ENCODE assay signal across 21 cellular contexts in genomic region chr16:56330476-56330875, GRCh38.
A peak's percentile ranks its signal among the peaks of the same experiment; 100 is the strongest.
DNase-seq lines count a peak whose midpoint lies in the region; ATAC-seq and TF ChIP-seq lines count a peak whose summit lies in the region.
"Had no signal": no experiment of that assay in that cellular context is flagged by ENCODE, and none has a peak within 500 bp of the region (broad histone marks: within the 10 kb centered on the region; RNA-seq: fewer than 3 reads in every experiment).

No MANE protein-coding gene starts in this region.

- no peaks in the 10 kb centered on the region for H3K27me3 Mint-ChIP-seq in T-helper 17 cell
- no peaks in the 10 kb centered on the region for H3K27me3 Mint-ChIP-seq in stimulated activated memory B cell treated with anti-CD40 and anti-IgM and Interleukin-4, amounts not matched to agents 10 μg/mL and 1 μg/mL and 100 μg/mL, for 72 hours
- no peaks in the 10 kb centered on the region for H3K27me3 Mint-ChIP-seq in activated T-helper 1 cell treated with anti-CD3 and anti-CD28 coated beads, Interleukin-12 subunit alpha, Interleukin-12 subunit beta, Interleukin-2, Interleukin-4 antibody, amounts not matched to agents 30 ng/mL and 10 ng/mL and 1 ng/mL, durations not matched to agents 14 hours and 24 hours and 36 hours (ENCODE audit: insufficient read depth)
- H3K27me3 Mint-ChIP-seq in activated naive CD4-positive, alpha-beta T cell treated with anti-CD3 and anti-CD28 coated beads, Interleukin-2, amount 10 ng/mL, durations not matched to agents 7 days and 5 days: no peaks in the 10 kb centered on the region
- H3K27me3 Mint-ChIP-seq: B cell; CD4-positive, alpha-beta T cell had no signal

- no peaks in the 10 kb centered on the region for H3K27me3 ChIP-seq in BLaER1 treated with 17β-estradiol and CSF1 and Interleukin-3, amounts not matched to agents 10 nM and 100 nM
- H3K27me3 ChIP-seq: SJSA1 had no signal

- TF ChIP-seq CTCF in epithelial cell of esophagus (IDR thresholded peaks at IDR 0.05; ENCODE audit: insufficient read depth, low read depth, low read length, missing control alignments): no peak

- H3K4me3 Mint-ChIP-seq in T-helper 17 cell: no peak overlapping the region
- no peak overlapping the region for H3K4me3 Mint-ChIP-seq in stimulated activated memory B cell treated with anti-CD40 and anti-IgM and Interleukin-4, amounts not matched to agents 10 μg/mL and 1 μg/mL and 100 μg/mL, for 72 hours
- no peak overlapping the region for H3K4me3 Mint-ChIP-seq in activated T-helper 1 cell treated with anti-CD3 and anti-CD28 coated beads, Interleukin-12 subunit alpha, Interleukin-12 subunit beta, Interleukin-2, Interleukin-4 antibody, amounts not matched to agents 30 ng/mL and 10 ng/mL and 1 ng/mL, durations not matched to agents 14 hours and 24 hours and 36 hours
- H3K4me3 Mint-ChIP-seq in activated naive CD4-positive, alpha-beta T cell treated with anti-CD3 and anti-CD28 coated beads, Interleukin-2, amount 10 ng/mL, durations not matched to agents 7 days and 5 days: no peak overlapping the region
- H3K4me3 Mint-ChIP-seq: B cell; CD4-positive, alpha-beta T cell; GM23338 had no signal

- H3K4me1 ChIP-seq in BLaER1 treated with 17β-estradiol and CSF1 and Interleukin-3, amounts not matched to agents 10 nM and 100 nM: peaks cover 21 to 69% (median 57%) of the 10 kb centered on the region in 10 experiments
- H3K4me1 ChIP-seq: Caco-2, SJSA1 had no signal

- no peak for ATAC-seq in T-helper 17 cell
- ATAC-seq in stimulated activated memory B cell treated with anti-CD40 and anti-IgM and Interleukin-4, amounts not matched to agents 10 μg/mL and 1 μg/mL and 100 μg/mL, for 72 hours: no peak
- ATAC-seq in Right ventricle myocardium superior (ENCODE audit: poor library complexity): no peak
- ATAC-seq: GM12878, GM23338 had no signal

- no peaks in the 10 kb centered on the region for H3K36me3 ChIP-seq in BLaER1 treated with 17β-estradiol and CSF1 and Interleukin-3, amounts not matched to agents 10 nM and 100 nM
- H3K36me3 ChIP-seq: SJSA1 had no signal

- CTCF ChIA-PET in activated naive CD4-positive, alpha-beta T cell treated with anti-CD3 and anti-CD28 coated beads, Interleukin-2, amount 10 ng/mL, durations not matched to agents 7 days and 5 days (lab: Charles Lee): no interaction called here

- H3K4me2 ChIP-seq in BLaER1 treated with 17β-estradiol and CSF1 and Interleukin-3, amounts not matched to agents 10 nM and 100 nM: peak overlapping the region in 10 of 11 experiments; percentile 11 to 78 (median 68); a peak in 17 of 22 replicates
- H3K4me2 ChIP-seq: GM23338 had no signal

- H4K20me1 ChIP-seq in BLaER1 treated with 17β-estradiol and CSF1 and Interleukin-3, amounts not matched to agents 10 nM and 100 nM: peaks cover 0 to 6% (median 0%) of the 10 kb centered on the region in 11 experiments; a peak in 1 of 22 replicates

- no peak for DNase-seq in T-helper 17 cell
- DNase-seq in epithelial cell of esophagus (ENCODE audit: low read depth): peak; percentile 68
- DNase-seq in activated T-helper 1 cell treated with anti-CD3 and anti-CD28 coated beads, Interleukin-12 subunit alpha, Interleukin-12 subunit beta, Interleukin-2, Interleukin-4 antibody, amounts not matched to agents 30 ng/mL and 10 ng/mL and 1 ng/mL, durations not matched to agents 14 hours and 24 hours and 36 hours (ENCODE audit: low spot score): no peak
- no peak for DNase-seq in Right ventricle myocardium superior
- DNase-seq in activated naive CD4-positive, alpha-beta T cell treated with anti-CD3 and anti-CD28 coated beads, Interleukin-2, amount 10 ng/mL, durations not matched to agents 7 days and 5 days: no peak
- no peak for DNase-seq in GM19238 (ENCODE audit: insufficient read length, low spot score)
- DNase-seq: 8988T; Caco-2; CD4-positive, alpha-beta T cell; HCEC 1CT; NCI-H1105 treated with DMSO at 0.1 percent for 48 hours; NCI-H1694 treated with DMSO at 0.1 percent for 48 hours; NCI-H2107; NCI-H510A treated with DMSO at 0.1 percent for 48 hours; NCI-H774 had no signal

- peaks cover 3% of the 10 kb centered on the region for H3K36me3 Mint-ChIP-seq in T-helper 17 cell (ENCODE audit: low read depth)
- no peaks in the 10 kb centered on the region for H3K36me3 Mint-ChIP-seq in stimulated activated memory B cell treated with anti-CD40 and anti-IgM and Interleukin-4, amounts not matched to agents 10 μg/mL and 1 μg/mL and 100 μg/mL, for 72 hours
- no peaks in the 10 kb centered on the region for H3K36me3 Mint-ChIP-seq in activated T-helper 1 cell treated with anti-CD3 and anti-CD28 coated beads, Interleukin-12 subunit alpha, Interleukin-12 subunit beta, Interleukin-2, Interleukin-4 antibody, amounts not matched to agents 30 ng/mL and 10 ng/mL and 1 ng/mL, durations not matched to agents 14 hours and 24 hours and 36 hours (ENCODE audit: low read depth)
- no peaks in the 10 kb centered on the region for H3K36me3 Mint-ChIP-seq in activated naive CD4-positive, alpha-beta T cell treated with anti-CD3 and anti-CD28 coated beads, Interleukin-2, amount 10 ng/mL, durations not matched to agents 7 days and 5 days

- peak overlapping the region; percentile 61 for H3K27ac Mint-ChIP-seq in T-helper 17 cell
- H3K27ac Mint-ChIP-seq in stimulated activated memory B cell treated with anti-CD40 and anti-IgM and Interleukin-4, amounts not matched to agents 10 μg/mL and 1 μg/mL and 100 μg/mL, for 72 hours: peak overlapping the region; percentile 41
- H3K27ac Mint-ChIP-seq in activated T-helper 1 cell treated with anti-CD3 and anti-CD28 coated beads, Interleukin-12 subunit alpha, Interleukin-12 subunit beta, Interleukin-2, Interleukin-4 antibody, amounts not matched to agents 30 ng/mL and 10 ng/mL and 1 ng/mL, durations not matched to agents 14 hours and 24 hours and 36 hours: no peak overlapping the region
- H3K27ac Mint-ChIP-seq in activated naive CD4-positive, alpha-beta T cell treated with anti-CD3 and anti-CD28 coated beads, Interleukin-2, amount 10 ng/mL, durations not matched to agents 7 days and 5 days: no peak overlapping the region
- H3K27ac Mint-ChIP-seq: B cell; CD4-positive, alpha-beta T cell; GM23338 had no signal

- no peak overlapping the region for H3K9ac ChIP-seq in BLaER1 treated with 17β-estradiol and CSF1 and Interleukin-3, amounts not matched to agents 10 nM and 100 nM

- H3K27ac ChIP-seq in BLaER1 treated with 17β-estradiol and CSF1 and Interleukin-3, amounts not matched to agents 10 nM and 100 nM: no peak overlapping the region
- H3K27ac ChIP-seq: SJSA1 had no signal

- intact Hi-C loops in activated T-helper 1 cell treated with anti-CD3 and anti-CD28 coated beads, Interleukin-12 subunit alpha, Interleukin-12 subunit beta, Interleukin-2, Interleukin-4 antibody, amounts not matched to agents 30 ng/mL and 10 ng/mL and 1 ng/mL, durations not matched to agents 14 hours and 24 hours and 36 hours (cut with micrococcal nuclease): no loop called here
- intact Hi-C loops in Right ventricle myocardium superior (cut with DNase I): no loop called here

- no peaks in the 10 kb centered on the region for H3K9me3 ChIP-seq in BLaER1 treated with 17β-estradiol and CSF1 and Interleukin-3, amounts not matched to agents 10 nM and 100 nM (replicated peaks in 1 of 11)
- no peaks in the 10 kb centered on the region for H3K9me3 ChIP-seq in T-helper 17 cell (ENCODE audit: control insufficient read depth, low read length, poor library complexity, severe bottlenecking)
- H3K9me3 ChIP-seq: Caco-2, SJSA1 had no signal

- H3K4me1 Mint-ChIP-seq in T-helper 17 cell: peaks cover 8% of the 10 kb centered on the region
- no peaks in the 10 kb centered on the region for H3K4me1 Mint-ChIP-seq in stimulated activated memory B cell treated with anti-CD40 and anti-IgM and Interleukin-4, amounts not matched to agents 10 μg/mL and 1 μg/mL and 100 μg/mL, for 72 hours
- no peaks in the 10 kb centered on the region for H3K4me1 Mint-ChIP-seq in activated T-helper 1 cell treated with anti-CD3 and anti-CD28 coated beads, Interleukin-12 subunit alpha, Interleukin-12 subunit beta, Interleukin-2, Interleukin-4 antibody, amounts not matched to agents 30 ng/mL and 10 ng/mL and 1 ng/mL, durations not matched to agents 14 hours and 24 hours and 36 hours (ENCODE audit: low read depth)
- H3K4me1 Mint-ChIP-seq in activated naive CD4-positive, alpha-beta T cell treated with anti-CD3 and anti-CD28 coated beads, Interleukin-2, amount 10 ng/mL, durations not matched to agents 7 days and 5 days: no peaks in the 10 kb centered on the region
- H3K4me1 Mint-ChIP-seq: B cell, GM23338 had no signal

- no peaks in the 10 kb centered on the region for H3K9me3 Mint-ChIP-seq in stimulated activated memory B cell treated with anti-CD40 and anti-IgM and Interleukin-4, amounts not matched to agents 10 μg/mL and 1 μg/mL and 100 μg/mL, for 72 hours
- H3K9me3 Mint-ChIP-seq in activated T-helper 1 cell treated with anti-CD3 and anti-CD28 coated beads, Interleukin-12 subunit alpha, Interleukin-12 subunit beta, Interleukin-2, Interleukin-4 antibody, amounts not matched to agents 30 ng/mL and 10 ng/mL and 1 ng/mL, durations not matched to agents 14 hours and 24 hours and 36 hours: no peaks in the 10 kb centered on the region
- H3K9me3 Mint-ChIP-seq in activated naive CD4-positive, alpha-beta T cell treated with anti-CD3 and anti-CD28 coated beads, Interleukin-2, amount 10 ng/mL, durations not matched to agents 7 days and 5 days: no peaks in the 10 kb centered on the region
- H3K9me3 Mint-ChIP-seq: CD4-positive, alpha-beta T cell; GM23338 had no signal

- H3K4me3 ChIP-seq in BLaER1 treated with 17β-estradiol and CSF1 and Interleukin-3, amounts not matched to agents 10 nM and 100 nM: no peak overlapping the region
- no peak overlapping the region for H3K4me3 ChIP-seq in epithelial cell of esophagus (ENCODE audit: low read length)
- H3K4me3 ChIP-seq: GM12878, GM23338, SJSA1 had no signal

Comparison
In these comparisons a context has a peak if more than half of its experiments do, and no peak if none do; other contexts are left out.
1. H3K27ac Mint-ChIP-seq: peak in T-helper 17 cell (single experiment) and stimulated activated memory B cell treated with anti-CD40 and anti-IgM and Interleukin-4, amounts not matched to agents 10 μg/mL and 1 μg/mL and 100 μg/mL, for 72 hours (single experiment); none in activated T-helper 1 cell treated with anti-CD3 and anti-CD28 coated beads, Interleukin-12 subunit alpha, Interleukin-12 subunit beta, Interleukin-2, Interleukin-4 antibody, amounts not matched to agents 30 ng/mL and 10 ng/mL and 1 ng/mL, durations not matched to agents 14 hours and 24 hours and 36 hours (single experiment) and activated naive CD4-positive, alpha-beta T cell treated with anti-CD3 and anti-CD28 coated beads, Interleukin-2, amount 10 ng/mL, durations not matched to agents 7 days and 5 days (single experiment).